ENCODE assay signal across 8 cellular contexts in the genomic region with DNA sequence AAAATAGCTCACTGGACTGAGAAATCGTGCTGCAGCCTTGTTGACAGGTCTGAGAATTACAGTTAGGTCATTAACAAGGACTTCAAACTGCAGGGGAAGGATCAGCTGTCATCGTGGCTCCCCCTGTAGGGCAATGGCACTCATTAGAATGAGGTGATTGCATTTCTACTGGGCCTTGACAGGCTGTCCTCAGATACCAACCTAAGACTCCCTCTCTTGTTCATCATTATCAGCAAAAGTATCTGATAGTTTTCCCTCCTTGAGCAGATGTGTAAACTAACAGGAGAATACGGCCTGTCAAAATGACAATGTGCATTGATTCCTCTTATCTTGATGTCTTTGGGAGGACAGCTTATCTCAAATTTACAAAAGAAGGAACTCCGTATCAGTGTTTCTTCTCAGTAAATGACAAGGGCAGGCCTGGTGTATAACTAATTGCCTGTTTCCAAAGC.
DNase-seq lines count a peak whose midpoint lies in the region; ATAC-seq, FAIRE-seq and TF ChIP-seq lines count a peak whose summit lies in the region.

No MANE protein-coding gene starts in this region.

- ATAC-seq in GM18858 (IDR thresholded peaks at IDR 0.05; ENCODE audit: unreplicated experiment): peak; percentile 73
- ATAC-seq in HG03460 (IDR thresholded peaks at IDR 0.05; ENCODE audit: unreplicated experiment): peak; percentile 61

- no peak overlapping the region for H3K4me3 ChIP-seq in fibroblast of villous mesenchyme (ENCODE audit: low read depth, low read length)

- peak; percentile 93 for TF ChIP-seq CTCF in C4-2B (conservative IDR thresholded peaks at IDR 0.05)
- TF ChIP-seq CTCF in fibroblast of villous mesenchyme (IDR thresholded peaks at IDR 0.05; ENCODE audit: insufficient read depth, low read depth, low read length): peak; percentile 44

- FAIRE-seq in RCC 7860 (lab: Jason Lieb, UNC) (no peak), urothelium cell line (lab: Jason Lieb, UNC) (no peak), GM19239 (lab: Jason Lieb, UNC) (no peak)

- no peak overlapping the region for H3K27ac ChIP-seq in C4-2B

- peak; percentile 57 for DNase-seq in RCC 7860 (ENCODE audit: low spot score)
- DNase-seq in fibroblast of villous mesenchyme (ENCODE audit: low read depth): peak; percentile 15
- peak; percentile 39 for DNase-seq in urothelium cell line (ENCODE audit: low spot score)
- no peak for DNase-seq in CD1c-positive myeloid dendritic cell (ENCODE audit: extremely low spot score)
- DNase-seq in GM19239 (ENCODE audit: insufficient read length, low spot score): no peak

Comparison
In these comparisons a context has a peak if more than half of its experiments do, and no peak if none do; other contexts are left out.
1. DNase-seq: peak in RCC 7860 (single experiment), fibroblast of villous mesenchyme (single experiment) and urothelium cell line (single experiment); none in CD1c-positive myeloid dendritic cell (single experiment) and GM19239 (single experiment).